ENCODE assay signal across 8 cellular contexts in the genomic region with DNA sequence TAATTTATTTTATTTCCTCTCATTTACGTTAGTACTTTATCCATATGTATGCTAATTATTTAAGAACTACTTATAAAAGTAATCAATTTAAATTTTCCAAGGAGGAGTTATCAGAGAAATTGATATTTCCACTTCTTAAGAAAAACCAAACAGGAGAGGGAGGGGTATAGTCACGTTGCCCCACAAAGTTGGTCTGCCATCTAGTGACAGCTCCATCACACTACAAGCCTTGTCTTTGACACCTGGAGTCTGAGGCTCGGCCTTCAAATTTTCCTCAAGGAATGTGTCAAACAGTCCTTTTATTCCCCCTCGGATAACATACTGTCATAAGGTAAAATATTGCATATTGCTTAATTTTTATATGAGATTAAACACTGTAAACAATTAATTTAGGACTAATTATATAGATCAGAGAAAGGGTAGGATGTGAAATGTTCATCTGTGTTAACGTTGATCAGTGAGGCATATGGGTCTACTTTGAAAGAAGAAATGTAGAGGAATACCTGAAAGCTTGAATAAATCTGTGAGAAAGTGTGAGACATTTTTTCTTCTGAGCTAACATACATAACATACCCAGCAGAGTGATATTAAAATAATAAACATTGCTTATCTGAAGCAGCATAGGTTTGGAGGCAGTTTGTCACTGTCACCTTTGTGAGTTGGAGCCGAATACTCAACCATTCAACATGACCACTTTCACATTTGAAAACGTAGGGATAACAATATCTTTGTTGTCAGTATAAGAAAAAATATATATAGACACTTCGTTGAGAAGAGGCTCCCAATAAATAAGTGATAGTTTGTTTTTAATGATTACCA.
DNase-seq lines count a peak whose midpoint lies in the region; ATAC-seq, FAIRE-seq and TF ChIP-seq lines count a peak whose summit lies in the region.

No MANE protein-coding gene starts in this region.

- intact Hi-C loops in pancreas (cut with DNase I), result loop anchor here in 2 of 3 donors (10.0 kb wide), 2 partner anchors 340 to 350 kb away; no protein-coding TSS in a partner anchor

- H3K27me3 ChIP-seq in pancreas, result no peaks in the 10 kb centered on the region

- TF ChIP-seq POLR2A in erythroblast (IDR thresholded peaks at IDR 0.05; ENCODE audit: low read length), result no peak

- no peaks in the 10 kb centered on the region for H3K36me3 ChIP-seq in pancreas

- ATAC-seq in GM21447 (IDR thresholded peaks at IDR 0.05; ENCODE audit: unreplicated experiment) (peak; percentile 99), HG03571 (IDR thresholded peaks at IDR 0.05; ENCODE audit: unreplicated experiment) (peak; percentile 74), pancreas (peak in 3 of 4 donors; percentile 79 to 85 (median 79))

- DNase-seq in stimulated activated CD4-positive, alpha-beta T cell treated with anti-CD3 and anti-CD28 coated beads, Interleukin-15, amount 100 ng/mL, for 24 hours, result peak; percentile 19
- DNase-seq in stimulated activated CD4-positive, alpha-beta T cell treated with anti-CD3 and anti-CD28 coated beads, Interleukin-4, amount 100 ng/mL, for 4 hours, result no peak
- peak; percentile 11 for DNase-seq in RPMI8226
- DNase-seq in erythroblast (lab: John Stamatoyannopoulos, UW), result peak; percentile 82 to 88
- DNase-seq in pancreas, result peak in 3 of 6 donors; percentile 4 to 27 (median 15)
- no peak for DNase-seq in activated gamma-delta T cell treated with Interleukin-2 at 50 U/mL for 16 hours

- WGBS in pancreas, 2 donors, result 32 to 39% methylated on average over 8 of the region's 8 CpGs

- H3K27ac ChIP-seq in pancreas, result no peak overlapping the region

- peak; percentile 30 to 47 (median 40) for TF ChIP-seq CTCF in pancreas (IDR thresholded peaks at IDR 0.05)

- H3K4me1 ChIP-seq in pancreas, result no peaks in the 10 kb centered on the region

- no peak overlapping the region for H3K4me3 ChIP-seq in pancreas

- FAIRE-seq in pancreas (lab: Jason Lieb, UNC), result no peak

- no peaks in the 10 kb centered on the region for H3K9me3 ChIP-seq in pancreas

Comparison
In these comparisons a context has a peak if more than half of its experiments do, and no peak if none do; other contexts are left out.
1. DNase-seq: peak in stimulated activated CD4-positive, alpha-beta T cell treated with anti-CD3 and anti-CD28 coated beads, Interleukin-15, amount 100 ng/mL, for 24 hours (single experiment), RPMI8226 (single experiment) and erythroblast (2 of 2); none in stimulated activated CD4-positive, alpha-beta T cell treated with anti-CD3 and anti-CD28 coated beads, Interleukin-4, amount 100 ng/mL, for 4 hours (0 of 2) and activated gamma-delta T cell treated with Interleukin-2 at 50 U/mL for 16 hours (single experiment).
2. Peak in every context shown above with its lines, with median percentiles within 50 percentile points of each other: ATAC-seq.